In genomic region chr11:20980736-20981135, GRCh38 we compare ENCODE assay signal across 26 cellular contexts.
"Had no signal": no experiment of that assay in that cellular context is flagged by ENCODE, and none has a peak within 500 bp of the region (broad histone marks: within the 10 kb centered on the region; RNA-seq: fewer than 3 reads in every experiment).

No MANE protein-coding gene starts in this region.

- ATAC-seq: activated CD4-positive, alpha-beta T cell treated with anti-CD3 and anti-CD28 coated beads for 36 hours; activated CD8-positive, alpha-beta T cell treated with anti-CD3 and anti-CD28 coated beads, Interleukin-2, amount 10 ng/mL, durations not matched to agents 7 days and 5 days; PC-3; Right ventricle myocardium inferior had no signal

- DNase-seq: activated CD4-positive, alpha-beta T cell treated with anti-CD3 and anti-CD28 coated beads for 36 hours; activated CD4-positive, alpha-beta T cell treated with anti-CD3 and anti-CD28 coated beads, Interleukin-2, amount 10 ng/mL, durations not matched to agents 7 days and 5 days; activated CD4-positive, alpha-beta T cell treated with anti-CD3 and anti-CD28 coated beads, Interleukin-2, amount 50 U/mL, for 48 hours; activated CD8-positive, alpha-beta T cell treated with anti-CD3 and anti-CD28 coated beads, Interleukin-2, amount 10 ng/mL, durations not matched to agents 7 days and 5 days; activated gamma-delta T cell; activated naive CD4-positive, alpha-beta T cell treated with Interleukin-2 at 50 U/mL for 16 hours; activated naive CD8-positive, alpha-beta T cell treated with anti-CD3 and anti-CD28 coated beads, Interleukin-2, amount 10 ng/mL, durations not matched to agents 7 days and 5 days; activated T-cell treated with anti-CD3 and anti-CD28 coated beads, Interleukin-2, amount 50 U/mL, for 24 hours; amygdala; caudate nucleus; NCI-H1092 treated with DMSO at 0.1 percent for 48 hours; NCI-H1417; NCI-H146; NCI-H187; NCI-H2029 treated with DMSO at 0.1 percent for 48 hours; NCI-H2107; NCI-H2171; NCI-H510A; NCI-H526; NCI-H748 treated with DMSO at 0.1 percent for 48 hours; NK-92 treated with Interleukin-12 subunit alpha and Interleukin-12 subunit beta, amount 100 ng/mL, for 24 hours; PC-3; Peyer's patch; SIG-M5; SW 1271 had no signal
